In genomic region chr16:89973654-89974335, GRCh38 we compare ENCODE assay signal across 1 cellular context.
TF ChIP-seq lines count a peak whose summit lies in the region.

No MANE protein-coding gene starts in this region.

TF ChIP-seq in GM12878, 131 proteins besides CTCF, POLR2A, EP300 and RAD21:
- TF ChIP-seq NFIC (IDR thresholded peaks at IDR 0.05; ENCODE audit: low read depth, low read length) (no peak), ZNF384 (IDR thresholded peaks at IDR 0.05; ENCODE audit: borderline replicate concordance, low read depth, low read length) (peak; percentile 63), MEF2A (IDR thresholded peaks at IDR 0.05; ENCODE audit: insufficient read depth, low read depth, low read length) (0 out of 2 replicates have a peak, but pooled peaks have one; percentile 13), MEF2B (IDR thresholded peaks at IDR 0.05; ENCODE audit: partially characterized antibody, poor library complexity, severe bottlenecking) (peak; percentile 12), HDAC2 (IDR thresholded peaks at IDR 0.05) (no peak), RUNX3 (IDR thresholded peaks at IDR 0.05; ENCODE audit: low read length) (0 out of 2 replicates have a peak, but pooled peaks have one; percentile 18), JUNB (IDR thresholded peaks at IDR 0.05) (peak; percentile 14; the same call in 1 of the 2 replicates), MAX (IDR thresholded peaks at IDR 0.05; ENCODE audit: low read depth, low read length) (no peak), KDM1A (IDR thresholded peaks at IDR 0.05; ENCODE audit: borderline replicate concordance) (no peak)
TF ChIP-seq in GM12878: peak in this region for 5.
